ENCODE assay signal across 8 cellular contexts in the genomic region with DNA sequence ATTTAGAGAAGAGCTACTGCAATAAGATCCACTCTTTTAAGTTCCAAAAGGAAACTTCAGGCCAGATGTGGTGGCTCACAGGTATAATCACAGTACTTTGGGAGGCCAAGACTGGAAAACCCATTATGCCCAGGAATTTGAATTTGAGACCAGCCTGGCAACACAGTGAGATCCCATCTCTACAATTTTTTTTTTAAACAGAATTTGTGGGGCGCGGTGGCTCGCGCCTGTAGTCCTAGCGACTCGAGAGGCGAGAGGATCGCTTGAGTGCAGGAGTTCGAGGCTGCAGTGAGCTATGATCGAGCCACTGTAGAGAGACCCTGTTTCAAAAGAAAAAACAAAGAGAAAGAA. TPM values are rescaled to one million over a fixed set of nuclear protein-coding genes. Genes with fewer than 3 reads are reported as not detected.
A peak's percentile ranks its signal among the peaks of the same experiment; 100 is the strongest.
DNase-seq lines count a peak whose midpoint lies in the region; ATAC-seq, FAIRE-seq and TF ChIP-seq lines count a peak whose summit lies in the region.

No MANE protein-coding gene starts in this region.

- H3K56ac ChIP-seq in H1 (replicated peaks; ENCODE audit: insufficient read length, low read depth, low read length) = no peak overlapping the region

- no peak for TF ChIP-seq CTCF in OCI-LY1 (IDR thresholded peaks at IDR 0.05; ENCODE audit: low read length)
- TF ChIP-seq CTCF in H1 (IDR thresholded peaks at IDR 0.05; ENCODE audit: control extremely low read depth in 1 of 3, insufficient read depth in 1 of 3, low read depth in 1 of 3, low read length in 3 of 3) = no peak
- TF ChIP-seq CTCF in neural progenitor cell (IDR thresholded peaks at IDR 0.05) = no peak

- peak overlapping the region; percentile 90 to 97 (median 94) for H3K27ac Mint-ChIP-seq in CD4-positive, CD25-positive, alpha-beta regulatory T cell
- peak overlapping the region; percentile 87 for H3K27ac Mint-ChIP-seq in neural progenitor cell

- H3K27me3 Mint-ChIP-seq in CD4-positive, CD25-positive, alpha-beta regulatory T cell = no peaks in the 10 kb centered on the region
- H3K27me3 Mint-ChIP-seq in neural progenitor cell (ENCODE audit: insufficient read depth, low read depth) = peaks cover 2% of the 10 kb centered on the region

- peaks cover 3% of the 10 kb centered on the region; the same call in 1 of the 2 replicates for H3K23me2 ChIP-seq in H1 (ENCODE audit: low read depth, low read length)

- FAIRE-seq in H1 (lab: Jason Lieb, UNC) = no peak

- ATAC-seq in CD4-positive, CD25-positive, alpha-beta regulatory T cell (ENCODE audit: low read depth in 2 of 2) = no peak

- H3K4me1 ChIP-seq in CD4-positive, CD25-positive, alpha-beta regulatory T cell (ENCODE audit: control insufficient read depth, insufficient read depth, low read length, poor library complexity, severe bottlenecking) = peaks cover 23% of the 10 kb centered on the region
- peaks cover 17% of the 10 kb centered on the region for H3K4me1 ChIP-seq in OCI-LY1 (ENCODE audit: insufficient read depth, low read length, severe bottlenecking)
- peaks cover 0 to 3% (median 1%) of the 10 kb centered on the region in 4 experiments; a peak in 3 of 7 replicates for H3K4me1 ChIP-seq in H1 (replicated peaks in 1 of 4; ENCODE audit: control insufficient read depth in 3 of 4, insufficient read depth in 4 of 4, low read length in 3 of 4)
- H3K4me1 ChIP-seq in neural progenitor cell = peaks cover 7% of the 10 kb centered on the region

- H3K27ac ChIP-seq in CD4-positive, CD25-positive, alpha-beta regulatory T cell (ENCODE audit: insufficient read depth, low read length, poor library complexity, severe bottlenecking) = no peak overlapping the region
- no peak overlapping the region for H3K27ac ChIP-seq in OCI-LY1 (ENCODE audit: low read depth, low read length, poor library complexity, severe bottlenecking)
- no peak overlapping the region for H3K27ac ChIP-seq in H1 (ENCODE audit: low read depth, low read length)
- H3K27ac ChIP-seq in neural progenitor cell = no peak overlapping the region

- peak overlapping the region; percentile 93; the same call in 1 of the 2 replicates for H4K8ac ChIP-seq in H1 (ENCODE audit: extremely low read depth, insufficient read depth, low read length)

- peak overlapping the region; percentile 85 for H3K9ac ChIP-seq in OCI-LY1 (ENCODE audit: low read length)
- peak overlapping the region in 2 of 4 experiments; percentile 81 to 84; a peak in 2 of 7 replicates for H3K9ac ChIP-seq in H1 (replicated peaks in 1 of 4; ENCODE audit: extremely low read depth in 1 of 4, low read depth in 3 of 4, low read length in 3 of 4)
- H3K9ac ChIP-seq in neural progenitor cell = peak overlapping the region; percentile 64

- no peak overlapping the region for H2BK5ac ChIP-seq in H1 (ENCODE audit: low read depth, low read length)

- POLR2A ChIA-PET in H1 (lab: Charles Lee; ENCODE audit: partially characterized antibody) = interaction anchor here (0.7 to 1.9 kb wide), 7 partner anchors 9 to 226 kb away, joined by 3 to 12 read pairs (median 5); partner anchors contain the start of gene PLK1

- no peak overlapping the region for H4K91ac ChIP-seq in H1 (replicated peaks; ENCODE audit: insufficient read length, low read length)

- no peak overlapping the region for H2BK20ac ChIP-seq in H1 (ENCODE audit: low read length)

- H3K4me2 ChIP-seq in OCI-LY1 (ENCODE audit: low read length) (peak overlapping the region; percentile 85), H1 (ENCODE audit: insufficient read depth in 1 of 2, low read depth in 2 of 2, low read length in 2 of 2) (peak overlapping the region; percentile 60 to 93), neural progenitor cell (peak overlapping the region; percentile 86)

- H3K79me1 ChIP-seq in H1 (ENCODE audit: low read depth, low read length) = 0 out of 2 replicates have a peak, but pooled peaks cover 2% of the 10 kb centered on the region

- H3K36me3 ChIP-seq in CD4-positive, CD25-positive, alpha-beta regulatory T cell (ENCODE audit: control insufficient read depth, insufficient read depth, low read length) = no peaks in the 10 kb centered on the region
- no peaks in the 10 kb centered on the region for H3K36me3 ChIP-seq in OCI-LY1 (ENCODE audit: insufficient read depth, low read length)
- no peaks in the 10 kb centered on the region for H3K36me3 ChIP-seq in H1 (ENCODE audit: control insufficient read depth in 2 of 4, insufficient read depth in 4 of 4, low read length in 3 of 4)
- no peaks in the 10 kb centered on the region for H3K36me3 ChIP-seq in neural progenitor cell

- H4K20me1 ChIP-seq in OCI-LY1 (ENCODE audit: insufficient read depth, low read length) (no peaks in the 10 kb centered on the region), H1 (replicated peaks in 1 of 2; ENCODE audit: control insufficient read depth in 1 of 2, insufficient read depth in 2 of 2, low read length in 2 of 2) (peaks cover 0 to 3% of the 10 kb centered on the region in 2 experiments), neural progenitor cell (ENCODE audit: low read depth) (peaks cover 10% of the 10 kb centered on the region)

- H2BK120ac ChIP-seq in H1 (replicated peaks; ENCODE audit: low read depth, low read length) = no peak overlapping the region

- in situ Hi-C loops in ACHN (cut with HindIII; ENCODE audit: low pct_ligation_motif_present, low pct_unique_long_range_greater_than_20kb, low sequenced_read_pairs) = no loop called here

- H2AFZ ChIP-seq in OCI-LY1 (ENCODE audit: low read length) = no peak overlapping the region; the same call in 1 of the 2 replicates
- H2AFZ ChIP-seq in H1 (ENCODE audit: low read length) = peak overlapping the region; percentile 53; the same call in 1 of the 2 replicates
- H2AFZ ChIP-seq in neural progenitor cell (replicated peaks) = peak overlapping the region; percentile 100

- H3K23ac ChIP-seq in H1 (ENCODE audit: insufficient read length) = no peak overlapping the region

- no peak for TF ChIP-seq POLR2A in H1 (IDR thresholded peaks at IDR 0.05; ENCODE audit: control extremely low read depth in 1 of 2, low read depth in 2 of 2, low read length in 2 of 2)

- H3K4me1 Mint-ChIP-seq in CD4-positive, CD25-positive, alpha-beta regulatory T cell = peaks cover 18 to 45% (median 31%) of the 10 kb centered on the region in 4 donors
- peaks cover 10% of the 10 kb centered on the region for H3K4me1 Mint-ChIP-seq in neural progenitor cell

- H3K4ac ChIP-seq in H1 (replicated peaks; ENCODE audit: insufficient read length, low read depth, low read length) = no peak overlapping the region

- no peak for DNase-seq in CD4-positive, CD25-positive, alpha-beta regulatory T cell
- DNase-seq in H1 (ENCODE audit: low read depth in 1 of 2, low spot score in 2 of 2) = no peak
- DNase-seq in neural progenitor cell (ENCODE audit: low spot score) = peak; percentile 2
- DNase-seq in iPS-NIHi7 (ENCODE audit: extremely low spot score) = no peak
- DNase-seq in cerebellum (ENCODE audit: low spot score) = no peak
- no peak for DNase-seq in ACHN
- no peak for DNase-seq in activated gamma-delta T cell (lab: John Stamatoyannopoulos, UW)

- H3K9me3 Mint-ChIP-seq in CD4-positive, CD25-positive, alpha-beta regulatory T cell = no peaks in the 10 kb centered on the region
- H3K9me3 Mint-ChIP-seq in neural progenitor cell = no peaks in the 10 kb centered on the region

- peak overlapping the region; percentile 87 for H3K4me3 ChIP-seq in CD4-positive, CD25-positive, alpha-beta regulatory T cell (ENCODE audit: low read depth, low read length)
- H3K4me3 ChIP-seq in OCI-LY1 (ENCODE audit: low read depth, low read length, poor library complexity, severe bottlenecking) = peak overlapping the region; percentile 81
- H3K4me3 ChIP-seq in H1 (ENCODE audit: extremely low read depth in 1 of 4, insufficient read depth in 2 of 4, low read depth in 3 of 4, low read length in 4 of 4) = peak overlapping the region; percentile 76 to 98 (median 82)
- H3K4me3 ChIP-seq in neural progenitor cell = peak overlapping the region; percentile 95

- H3K9me2 ChIP-seq in OCI-LY1 (ENCODE audit: low read depth, low read length) = no peaks in the 10 kb centered on the region

- CTCF ChIA-PET in H1 (lab: Charles Lee; ENCODE audit: partially characterized antibody) = interaction anchor here (0.7 to 5.5 kb wide), 2 partner anchors 17 to 582 kb away, joined by 3 to 38 read pairs; no protein-coding TSS in a partner anchor

- WGBS in H1 (ENCODE audit: extremely low coverage in 1 of 2, insufficient coverage in 1 of 2, insufficient read length in 1 of 2, insufficient replicate concordance in 2 of 2, low coverage in 1 of 2, low lambda C conversion rate in 2 of 2, missing lambda C conversion rate in 1 of 2), 2 experiments = 7% methylated on average over 10 of the region's 10 CpGs; no CpG with 5 or more reads in 1 of the 2 experiments

- no peaks in the 10 kb centered on the region for H3F3A ChIP-seq in OCI-LY1 (ENCODE audit: insufficient read depth, low read length)
- H3F3A ChIP-seq in neural progenitor cell (ENCODE audit: low read depth) = peaks cover 16% of the 10 kb centered on the region

- no peak for TF ChIP-seq RAD21 in H1 (IDR thresholded peaks at IDR 0.05 in 1 of 2, conservative IDR thresholded peaks at IDR 0.05 in 1 of 2; ENCODE audit: low read depth in 2 of 2, low read length in 2 of 2)

- no peak overlapping the region for H4K5ac ChIP-seq in H1 (ENCODE audit: insufficient read length, low read depth, low read length)

- no peak overlapping the region for H2BK12ac ChIP-seq in H1 (ENCODE audit: low read depth, low read length)

- TF ChIP-seq EP300 in H1 (IDR thresholded peaks at IDR 0.05; ENCODE audit: borderline replicate concordance in 1 of 2, low read depth in 2 of 2, low read length in 2 of 2) = no peak

- no peak overlapping the region for H2AK5ac ChIP-seq in H1 (ENCODE audit: low read depth, low read length)

- no peaks in the 10 kb centered on the region for H3K9me3 ChIP-seq in CD4-positive, CD25-positive, alpha-beta regulatory T cell (ENCODE audit: control insufficient read depth in 2 of 2, low read length in 2 of 2)
- no peaks in the 10 kb centered on the region for H3K9me3 ChIP-seq in OCI-LY1 (ENCODE audit: low read length)
- H3K9me3 ChIP-seq in H1 (ENCODE audit: insufficient read depth in 2 of 2, low read depth in 1 of 2, low read length in 1 of 2) = no peaks in the 10 kb centered on the region
- H3K9me3 ChIP-seq in neural progenitor cell (ENCODE audit: low read depth) = no peaks in the 10 kb centered on the region

- H3K14ac ChIP-seq in H1 (ENCODE audit: insufficient read length) = no peak overlapping the region

- no peak overlapping the region for H3K18ac ChIP-seq in H1 (ENCODE audit: extremely low read depth, low read length)

- no peaks in the 10 kb centered on the region for H3K27me3 ChIP-seq in CD4-positive, CD25-positive, alpha-beta regulatory T cell (ENCODE audit: control insufficient read depth, insufficient read depth, low read length)
- H3K27me3 ChIP-seq in OCI-LY1 (ENCODE audit: insufficient read depth, low read length) (no peaks in the 10 kb centered on the region), H1 (replicated peaks in 1 of 4; ENCODE audit: control insufficient read depth in 3 of 4, extremely low read depth in 1 of 4, insufficient read depth in 3 of 4, low read length in 3 of 4) (no peaks in the 10 kb centered on the region), neural progenitor cell (no peaks in the 10 kb centered on the region)

- H3K79me2 ChIP-seq in OCI-LY1 (ENCODE audit: insufficient read depth, low read length) = no peaks in the 10 kb centered on the region
- 0 out of 4 replicates have a peak, but pooled peaks cover 0 to 3% of the 10 kb centered on the region in 2 experiments for H3K79me2 ChIP-seq in H1 (ENCODE audit: control insufficient read depth in 1 of 2, insufficient read depth in 2 of 2, low read length in 2 of 2)
- H3K79me2 ChIP-seq in neural progenitor cell (ENCODE audit: low read depth) = peaks cover 18% of the 10 kb centered on the region

- H2BK15ac ChIP-seq in H1 (ENCODE audit: low read length) = no peak overlapping the region

- H3K36me3 Mint-ChIP-seq in CD4-positive, CD25-positive, alpha-beta regulatory T cell = peaks cover 9% of the 10 kb centered on the region
- peaks cover 2% of the 10 kb centered on the region for H3K36me3 Mint-ChIP-seq in neural progenitor cell

- H3K4me3 Mint-ChIP-seq in CD4-positive, CD25-positive, alpha-beta regulatory T cell = peak overlapping the region; percentile 94 to 99 (median 98)
- H3K4me3 Mint-ChIP-seq in neural progenitor cell = peak overlapping the region; percentile 95

RNA-seq across cellular contexts. Expression of gene COG7, which starts 0.8 kb away (rescaled TPM):
- total RNA-seq in CD4-positive, CD25-positive, alpha-beta regulatory T cell = 18.7 TPM
- polyA plus RNA-seq in CD4-positive, CD25-positive, alpha-beta regulatory T cell = 10 to 100 TPM in 3 of 4 donors, 1 to 10 TPM in 1; 9.2 to 14.1 (median 11.1) TPM
- 17.2 TPM in 2 replicates for total RNA-seq in H1 (2021; fragmentation: NEBNext Ultra II Directional; extraction: Animal tissue kit (Norgen Biotek cat#: 25700))
- 40.4 and 56.6 TPM in 2 replicates for polyA plus RNA-seq in H1 (2011; rRNA removed)
- polyA plus RNA-seq in H1 (2011; cell fraction: cytosol; rRNA removed) = 35.2 TPM
- 42.5 TPM for polyA plus RNA-seq in H1 (2011; cell fraction: nucleus; rRNA removed)
- 19.9 to 21.8 TPM (median 20.7 TPM) in 4 replicates for polyA plus RNA-seq in H1 (2012, experiment 1 of 2)
- 11.3 TPM for polyA plus RNA-seq in H1 (2012, experiment 2 of 2)
- 11.4 TPM for polyA plus RNA-seq in H1 (2013, experiment 1 of 2)
- 10.4 TPM for polyA plus RNA-seq in H1 (2013, experiment 2 of 2)
- polyA minus RNA-seq in H1 (2011; rRNA and poly(A)+ RNA removed) = 28.6 and 31.0 TPM in 2 replicates
- 15.6 TPM for polyA minus RNA-seq in H1 (2011; cell fraction: cytosol; rRNA and poly(A)+ RNA removed)
- 17.7 TPM for polyA minus RNA-seq in H1 (2011; cell fraction: nucleus; rRNA and poly(A)+ RNA removed)
- total RNA-seq in neural progenitor cell (ENCODE audit: low replicate concordance) (19.1 and 21.6 TPM in 2 replicates), cerebellum (26.0 TPM)

RNA-seq across cellular contexts. Expression of gene GGA2, which starts 58.1 kb away (rescaled TPM):
- 109 TPM for total RNA-seq in CD4-positive, CD25-positive, alpha-beta regulatory T cell
- 10 to 100 TPM; 46.5 to 52.8 (median 49.4) TPM for polyA plus RNA-seq in CD4-positive, CD25-positive, alpha-beta regulatory T cell
- total RNA-seq in H1 (2021; fragmentation: NEBNext Ultra II Directional; extraction: Animal tissue kit (Norgen Biotek cat#: 25700)) = 114 and 116 TPM in 2 replicates
- polyA plus RNA-seq in H1 (2011; rRNA removed) = 52.8 and 65.8 TPM in 2 replicates
- polyA plus RNA-seq in H1 (2011; cell fraction: cytosol; rRNA removed) = 71.2 TPM
- 159 TPM for polyA plus RNA-seq in H1 (2011; cell fraction: nucleus; rRNA removed)
- polyA plus RNA-seq in H1 (2012, experiment 1 of 2) = 67.6 to 83.2 TPM (median 69.6 TPM) in 4 replicates
- polyA plus RNA-seq in H1 (2012, experiment 2 of 2) = 36.7 TPM
- 45.6 TPM for polyA plus RNA-seq in H1 (2013, experiment 1 of 2)
- polyA plus RNA-seq in H1 (2013, experiment 2 of 2) = 44.3 TPM
- polyA minus RNA-seq in H1 (2011; rRNA and poly(A)+ RNA removed) = 105 and 119 TPM in 2 replicates
- 55.2 TPM for polyA minus RNA-seq in H1 (2011; cell fraction: cytosol; rRNA and poly(A)+ RNA removed)
- polyA minus RNA-seq in H1 (2011; cell fraction: nucleus; rRNA and poly(A)+ RNA removed) = 83.7 TPM
- total RNA-seq in neural progenitor cell (ENCODE audit: low replicate concordance) (139 and 180 TPM in 2 replicates), cerebellum (37.0 TPM)
